Comparison of ENCODE assay signal across 13 cellular contexts in genomic region chr6:136069119-136069518, GRCh38.
A peak's percentile ranks its signal among the peaks of the same experiment; 100 is the strongest.
DNase-seq lines count a peak whose midpoint lies in the region; ATAC-seq and TF ChIP-seq lines count a peak whose summit lies in the region.
"Had no signal": no experiment of that assay in that cellular context is flagged by ENCODE, and none has a peak within 500 bp of the region (broad histone marks: within the 10 kb centered on the region; RNA-seq: fewer than 3 reads in every experiment).

No MANE protein-coding gene starts in this region.

- no peaks in the 10 kb centered on the region for H3K27me3 ChIP-seq in effector memory CD4-positive, alpha-beta T cell (replicated peaks; ENCODE audit: control insufficient read depth, insufficient read depth, low read length, poor library complexity, severe bottlenecking)

- CTCF ChIA-PET in OCI-LY7 (lab: Charles Lee; ENCODE audit: unreplicated experiment), result no interaction called here

- H3K36me3 ChIP-seq in effector memory CD4-positive, alpha-beta T cell (ENCODE audit: control insufficient read depth, insufficient read depth, low read length), result no peaks in the 10 kb centered on the region
- no peaks in the 10 kb centered on the region for H3K36me3 ChIP-seq in OCI-LY7 (ENCODE audit: insufficient read depth, low read length)

- H3K9me3 ChIP-seq in effector memory CD4-positive, alpha-beta T cell (ENCODE audit: control insufficient read depth, low read length), result no peaks in the 10 kb centered on the region
- no peaks in the 10 kb centered on the region for H3K9me3 ChIP-seq in OCI-LY7 (ENCODE audit: low read length)

- intact Hi-C loops in OCI-LY7 (cut with micrococcal nuclease; ENCODE audit: unreplicated experiment), result no loop called here

- no peak overlapping the region for H3K4me2 ChIP-seq in OCI-LY7 (ENCODE audit: low read length)

- POLR2A ChIA-PET in OCI-LY7 (lab: Charles Lee), result no interaction called here

- H3K4me1 ChIP-seq in effector memory CD4-positive, alpha-beta T cell (ENCODE audit: control insufficient read depth, insufficient read depth, low read length, poor library complexity, severe bottlenecking), result no peaks in the 10 kb centered on the region
- H3K4me1 ChIP-seq in OCI-LY7 (ENCODE audit: insufficient read depth, low read length, poor library complexity, severe bottlenecking), result no peaks in the 10 kb centered on the region

- BruUV-seq in OCI-LY7 (replicated peaks; lab: Mats Ljungman, UMichigan), result no TSS peak

- H2AFZ ChIP-seq in OCI-LY7 (ENCODE audit: low read length), result no peak overlapping the region

- DNase-seq in AG10803 (ENCODE audit: low read depth) (peak; percentile 88), LHCN-M2 (ENCODE audit: low read depth) (peak; percentile 79), epithelial cell of esophagus (ENCODE audit: low read depth) (peak; percentile 72), myocyte (ENCODE audit: low read depth) (peak; percentile 34), OCI-LY7 (ENCODE audit: low spot score) (no peak)
- no peak for DNase-seq in stimulated activated naive CD8-positive, alpha-beta T cell treated with anti-CD3 and anti-CD28 coated beads, Interleukin-15, Interleukin-2, amounts not matched to agents 100 U/mL and 50 U/mL, for 24 hours
- DNase-seq in effector memory CD4-positive, alpha-beta T cell, result no peak
- DNase-seq: activated CD8-positive, alpha-beta T cell treated with anti-CD3 and anti-CD28 coated beads for 36 hours; activated naive CD4-positive, alpha-beta T cell treated with anti-CD3 and anti-CD28 coated beads, Interleukin-2, amount 50 U/mL, for 16 hours; CD8-positive, alpha-beta T cell; NCI-H1092 treated with DMSO at 0.1 percent for 48 hours had no signal

- H3K4me3 ChIP-seq in AG10803 (ENCODE audit: low read length), result no peak overlapping the region
- no peak overlapping the region for H3K4me3 ChIP-seq in epithelial cell of esophagus (ENCODE audit: low read length)
- no peak overlapping the region for H3K4me3 ChIP-seq in effector memory CD4-positive, alpha-beta T cell (ENCODE audit: insufficient read depth, low read depth, low read length, poor library complexity, severe bottlenecking)
- H3K4me3 ChIP-seq in OCI-LY7 (ENCODE audit: low read depth, low read length, poor library complexity, severe bottlenecking), result no peak overlapping the region

- TF ChIP-seq CTCF in AG10803 (conservative IDR thresholded peaks at IDR 0.05; ENCODE audit: low read length) (no peak), epithelial cell of esophagus (IDR thresholded peaks at IDR 0.05; ENCODE audit: insufficient read depth, low read depth, low read length, missing control alignments) (no peak), OCI-LY7 (conservative IDR thresholded peaks at IDR 0.05; ENCODE audit: low read length) (no peak)

- no peak overlapping the region for H3K27ac ChIP-seq in effector memory CD4-positive, alpha-beta T cell (ENCODE audit: insufficient read depth, low read length, poor library complexity, severe bottlenecking)
- no peak overlapping the region for H3K27ac ChIP-seq in OCI-LY7 (ENCODE audit: low read depth, low read length, poor library complexity, severe bottlenecking)

- no peak for ATAC-seq in stimulated activated naive CD8-positive, alpha-beta T cell treated with anti-CD3 and anti-CD28 coated beads, Interleukin-15, Interleukin-2, amounts not matched to agents 100 U/mL and 50 U/mL, for 24 hours
- no peak for ATAC-seq in HG02981 (IDR thresholded peaks at IDR 0.05; ENCODE audit: unreplicated experiment)
- ATAC-seq: activated CD8-positive, alpha-beta T cell treated with anti-CD3 and anti-CD28 coated beads for 36 hours; CD8-positive, alpha-beta T cell; stimulated activated effector memory CD8-positive, alpha-beta T cell treated with anti-CD3 and anti-CD28 coated beads, Interleukin-12 subunit alpha, Interleukin-12 subunit beta, amount 100 ng/mL, for 72 hours had no signal

- no peaks in the 10 kb centered on the region for H3K79me2 ChIP-seq in OCI-LY7 (ENCODE audit: insufficient read depth, low read depth, low read length)

- no peaks in the 10 kb centered on the region for H4K20me1 ChIP-seq in OCI-LY7 (ENCODE audit: insufficient read depth, low read length)

- H3K9me2 ChIP-seq in OCI-LY7 (ENCODE audit: insufficient read depth, low read length), result no peaks in the 10 kb centered on the region

Comparison
In these comparisons a context has a peak if more than half of its experiments do, and no peak if none do; other contexts are left out.
1. DNase-seq: peak in AG10803 (single experiment), LHCN-M2 (single experiment), epithelial cell of esophagus (single experiment) and myocyte (single experiment); none in stimulated activated naive CD8-positive, alpha-beta T cell treated with anti-CD3 and anti-CD28 coated beads, Interleukin-15, Interleukin-2, amounts not matched to agents 100 U/mL and 50 U/mL, for 24 hours (single experiment), effector memory CD4-positive, alpha-beta T cell (0 of 3) and OCI-LY7 (single experiment).